Comparison of ENCODE assay signal across 1 cellular context in genomic region chr11:66282468-66283455, GRCh38.
TF ChIP-seq lines count a peak whose summit lies in the region.

No MANE protein-coding gene starts in this region.

TF ChIP-seq in HepG2, 621 proteins besides CTCF, POLR2A, EP300 and RAD21 (continued from another document and continues in another):
- TF ChIP-seq ZNF770 (CRISPR knock-in tag; IDR thresholded peaks at IDR 0.05), result no peak
- no peak for TF ChIP-seq ZMYM3 (CRISPR knock-in tag; IDR thresholded peaks at IDR 0.05)
- peak; percentile 37; the same call in 1 of the 2 replicates for TF ChIP-seq PAXIP1 (CRISPR knock-in tag; conservative IDR thresholded peaks at IDR 0.05)
- no peak for TF ChIP-seq HBP1 (CRISPR knock-in tag; IDR thresholded peaks at IDR 0.05; ENCODE audit: low read depth)
- TF ChIP-seq ZNF235 (CRISPR knock-in tag; IDR thresholded peaks at IDR 0.05; ENCODE audit: borderline replicate concordance), result no peak
- TF ChIP-seq AHR (CRISPR knock-in tag; IDR thresholded peaks at IDR 0.05), result no peak
- no peak for TF ChIP-seq HOXA7 (CRISPR knock-in tag; IDR thresholded peaks at IDR 0.05)
- no peak for TF ChIP-seq ZNF570 (CRISPR knock-in tag; IDR thresholded peaks at IDR 0.05; ENCODE audit: borderline replicate concordance)
- peak; percentile 57 for TF ChIP-seq ZNF331 (CRISPR knock-in tag; IDR thresholded peaks at IDR 0.05)
- TF ChIP-seq RFXAP (CRISPR knock-in tag; IDR thresholded peaks at IDR 0.05; ENCODE audit: borderline replicate concordance), result no peak
- no peak for TF ChIP-seq TBX3 (IDR thresholded peaks at IDR 0.05; ENCODE audit: borderline replicate concordance)
- no peak for TF ChIP-seq NFE2L2 (IDR thresholded peaks at IDR 0.05; ENCODE audit: low read length)
- TF ChIP-seq SMAD3 (CRISPR knock-in tag; IDR thresholded peaks at IDR 0.05), result 0 out of 2 replicates have a peak, but pooled peaks have one; percentile 32
- TF ChIP-seq ZNF136 (CRISPR knock-in tag; IDR thresholded peaks at IDR 0.05; ENCODE audit: low read depth), result no peak
- no peak for TF ChIP-seq FOXP4 (CRISPR knock-in tag; IDR thresholded peaks at IDR 0.05)
- no peak for TF ChIP-seq KLF9 (CRISPR knock-in tag; IDR thresholded peaks at IDR 0.05; ENCODE audit: low read depth)
- TF ChIP-seq ZSCAN25 (CRISPR knock-in tag; IDR thresholded peaks at IDR 0.05), result no peak
- no peak for TF ChIP-seq HNRNPL (IDR thresholded peaks at IDR 0.05; ENCODE audit: low read depth, low read length)
- no peak for TF ChIP-seq KAT2B (IDR thresholded peaks at IDR 0.05; ENCODE audit: borderline replicate concordance, low read depth, low read length)
- no peak; the same call in 1 of the 2 replicates for TF ChIP-seq KDM3A (CRISPR knock-in tag; IDR thresholded peaks at IDR 0.05; ENCODE audit: low read depth)
- no peak for TF ChIP-seq ZNF180 (CRISPR knock-in tag; IDR thresholded peaks at IDR 0.05; ENCODE audit: borderline replicate concordance, low read depth)
- peak; percentile 99 for TF ChIP-seq RFX3 (CRISPR knock-in tag; IDR thresholded peaks at IDR 0.05)
- TF ChIP-seq IRF2 (CRISPR knock-in tag; IDR thresholded peaks at IDR 0.05), result peak; percentile 48; the same call in 1 of the 2 replicates
- TF ChIP-seq ZNF275 (CRISPR knock-in tag; IDR thresholded peaks at IDR 0.05; ENCODE audit: borderline replicate concordance), result 0 out of 2 replicates have a peak, but pooled peaks have one; percentile 45
- TF ChIP-seq ZNF558 (CRISPR knock-in tag; IDR thresholded peaks at IDR 0.05; ENCODE audit: borderline replicate concordance), result no peak
- peak; percentile 50 for TF ChIP-seq POLR2AphosphoS5 (IDR thresholded peaks at IDR 0.05; ENCODE audit: low read depth, low read length)
- TF ChIP-seq SRSF1 (optimal IDR thresholded peaks at IDR 0.05; ENCODE audit: low read depth, low read length), result no peak
- peak; percentile 98 for TF ChIP-seq ARID4A (CRISPR knock-in tag; IDR thresholded peaks at IDR 0.05; ENCODE audit: borderline replicate concordance)
- TF ChIP-seq ZNF143 (CRISPR knock-in tag; IDR thresholded peaks at IDR 0.05), result no peak
- no peak; the same call in 1 of the 2 replicates for TF ChIP-seq DR1 (CRISPR knock-in tag; IDR thresholded peaks at IDR 0.05)
- TF ChIP-seq BCLAF1 (IDR thresholded peaks at IDR 0.05), result no peak
- no peak for TF ChIP-seq NFE2L1 (CRISPR knock-in tag; IDR thresholded peaks at IDR 0.05; ENCODE audit: borderline replicate concordance)
- TF ChIP-seq ZNF790 (CRISPR knock-in tag; IDR thresholded peaks at IDR 0.05; ENCODE audit: borderline replicate concordance), result no peak
- no peak for TF ChIP-seq SOX6 (IDR thresholded peaks at IDR 0.05)
- peak; percentile 45; the same call in 1 of the 2 replicates for TF ChIP-seq SOX6 (CRISPR knock-in tag; IDR thresholded peaks at IDR 0.05)
- 0 out of 2 replicates have a peak, but pooled peaks have one; percentile 21 for TF ChIP-seq ZNF280D (CRISPR knock-in tag; IDR thresholded peaks at IDR 0.05)
